In genomic region chr17:4772235-4772613, GRCh38 we compare ENCODE assay signal across 22 cellular contexts. TPM values are rescaled to one million over a fixed set of nuclear protein-coding genes. Genes with fewer than 3 reads are reported as not detected.
DNase-seq lines count a peak whose midpoint lies in the region; ATAC-seq and TF ChIP-seq lines count a peak whose summit lies in the region.
"Had no signal": no experiment of that assay in that cellular context is flagged by ENCODE, and none has a peak within 500 bp of the region (broad histone marks: within the 10 kb centered on the region; RNA-seq: fewer than 3 reads in every experiment).

No MANE protein-coding gene starts in this region.

- H3K36me3 ChIP-seq in BLaER1 (no peaks in the 10 kb centered on the region), right lobe of liver (no peaks in the 10 kb centered on the region)
- H3K36me3 ChIP-seq: heart right ventricle, ovary, sigmoid colon, tibial nerve, WERI-Rb-1 had no signal

- peak overlapping the region; percentile 73 for H3K4me2 ChIP-seq in BLaER1

- H3K27ac Mint-ChIP-seq in activated naive CD8-positive, alpha-beta T cell treated with anti-CD3 and anti-CD28 coated beads for 36 hours = no peak overlapping the region
- H3K27ac Mint-ChIP-seq: effector memory CD8-positive, alpha-beta T cell; naive B cell had no signal

- H3K27me3 Mint-ChIP-seq in activated naive CD8-positive, alpha-beta T cell treated with anti-CD3 and anti-CD28 coated beads for 36 hours = no peaks in the 10 kb centered on the region

- H3K4me1 ChIP-seq in BLaER1 (peaks cover 69% of the 10 kb centered on the region), right lobe of liver (peaks cover 0 to 16% (median 0%) of the 10 kb centered on the region in 4 donors)
- H3K4me1 ChIP-seq: sigmoid colon, tibial nerve had no signal

- no peak overlapping the region for H3K4me3 Mint-ChIP-seq in activated naive CD8-positive, alpha-beta T cell treated with anti-CD3 and anti-CD28 coated beads for 36 hours
- H3K4me3 Mint-ChIP-seq: central memory CD8-positive, alpha-beta T cell; naive B cell had no signal

- H3K9ac ChIP-seq in BLaER1 = no peak overlapping the region

- no peaks in the 10 kb centered on the region for H4K20me1 ChIP-seq in BLaER1

- DNase-seq in DMS 273 (lab: John Stamatoyannopoulos, UW; ENCODE audit: unreplicated experiment) (peak; percentile 80), SHP77 (lab: John Stamatoyannopoulos, UW) (peak; percentile 36 to 72), right lobe of liver (no peak), posterior vena cava (ENCODE audit: low spot score) (no peak)
- no peak for DNase-seq in activated naive CD8-positive, alpha-beta T cell treated with anti-CD3 and anti-CD28 coated beads for 36 hours
- DNase-seq: activated CD4-positive, alpha-beta T cell treated with anti-CD3 and anti-CD28 coated beads, Interleukin-2, amount 50 U/mL, for 48 hours; activated naive CD4-positive, alpha-beta T cell treated with Interleukin-2 at 50 U/mL for 16 hours; effector memory CD8-positive, alpha-beta T cell; heart right ventricle; naive B cell; NCI-H1048; ovary; sigmoid colon; stimulated activated naive CD4-positive, alpha-beta T cell treated with Interleukin-2 at 50 U/mL for 16 hours; WERI-Rb-1 had no signal

- H3K27me3 ChIP-seq in BLaER1 (no peaks in the 10 kb centered on the region), right lobe of liver (no peaks in the 10 kb centered on the region)
- H3K27me3 ChIP-seq: ovary had no signal

- no peak for TF ChIP-seq CTCF in right lobe of liver (IDR thresholded peaks at IDR 0.05)

- H3K9me3 Mint-ChIP-seq in activated naive CD8-positive, alpha-beta T cell treated with anti-CD3 and anti-CD28 coated beads for 36 hours = no peaks in the 10 kb centered on the region
- H3K9me3 Mint-ChIP-seq: central memory CD8-positive, alpha-beta T cell; effector memory CD8-positive, alpha-beta T cell; naive B cell had no signal

- H3K27ac ChIP-seq in BLaER1 (peak overlapping the region; percentile 81), right lobe of liver (peak overlapping the region; percentile 66 to 96 (median 88))
- H3K27ac ChIP-seq: heart right ventricle, ovary, sigmoid colon, WERI-Rb-1 had no signal

- no peaks in the 10 kb centered on the region for H3K36me3 Mint-ChIP-seq in activated naive CD8-positive, alpha-beta T cell treated with anti-CD3 and anti-CD28 coated beads for 36 hours
- H3K36me3 Mint-ChIP-seq: naive B cell had no signal

- TF ChIP-seq POLR2A in right lobe of liver (IDR thresholded peaks at IDR 0.05) = no peak

- H3K4me3 ChIP-seq in BLaER1 (no peak overlapping the region), right lobe of liver (peak overlapping the region; percentile 52 to 64 (median 53))
- H3K4me3 ChIP-seq: heart right ventricle, lung, ovary, sigmoid colon, tibial nerve had no signal

- 36% methylated on average over 8 of the region's 10 CpGs for WGBS in right lobe of liver (ENCODE audit: insufficient coverage, low coverage, low lambda C conversion rate, missing lambda C conversion rate)

- H3K9me3 ChIP-seq in BLaER1 (no peaks in the 10 kb centered on the region), right lobe of liver (no peaks in the 10 kb centered on the region)
- H3K9me3 ChIP-seq: heart right ventricle, ovary, sigmoid colon, tibial nerve had no signal

- H3K4me1 Mint-ChIP-seq in activated naive CD8-positive, alpha-beta T cell treated with anti-CD3 and anti-CD28 coated beads for 36 hours = peaks cover 7% of the 10 kb centered on the region

- intact Hi-C loops in right lobe of liver (cut with DNase I) (no loop called here), posterior vena cava (cut with DNase I) (no loop called here)

- ATAC-seq in right lobe of liver (peak in 3 of 4 donors; percentile 40 to 62 (median 60)), GM18873 (IDR thresholded peaks at IDR 0.05; ENCODE audit: low FRiP score, unreplicated experiment) (no peak)

RNA-seq across cellular contexts. Expression of gene TM4SF5, which starts 0.5 kb away (rescaled TPM):
- total RNA-seq in right lobe of liver = 100 to 1,000 TPM in 3 of 6 experiments, 10 to 100 TPM in 3; 67.1 to 215 (median 112) TPM
- not detected for total RNA-seq in posterior vena cava
- not detected for total RNA-seq in activated naive CD8-positive, alpha-beta T cell treated with anti-CD3 and anti-CD28 coated beads for 36 hours
- total RNA-seq: fibroblast of lung, heart right ventricle, lung, sigmoid colon, tibial nerve had no signal

RNA-seq across cellular contexts. Expression of gene VMO1, which starts 13.9 kb away (rescaled TPM):
- 10 to 100 TPM in 1 of 6 experiments, 1 to 10 TPM in 5; 3.5 to 12.3 (median 5.2) TPM for total RNA-seq in right lobe of liver
- total RNA-seq in posterior vena cava = 1 to 10 TPM; 2.1 to 3.4 TPM
- not detected for total RNA-seq in activated naive CD8-positive, alpha-beta T cell treated with anti-CD3 and anti-CD28 coated beads for 36 hours

RNA-seq across cellular contexts. Expression of gene GLTPD2, which starts 16.5 kb away (rescaled TPM):
- 10 to 100 TPM; 20.6 to 97.4 (median 60.9) TPM for total RNA-seq in right lobe of liver
- not detected for total RNA-seq in posterior vena cava
- total RNA-seq in activated naive CD8-positive, alpha-beta T cell treated with anti-CD3 and anti-CD28 coated beads for 36 hours = not detected
- total RNA-seq: fibroblast of lung; ovary; sigmoid colon; T-helper 1 cell treated with Interleukin-12 subunit alpha and Interleukin-12 subunit beta and Interleukin-4 antibody, amounts not matched to agents 30 ng/mL and 1 ng/mL, for 36 hours; tibial nerve had no signal

RNA-seq across cellular contexts. Expression of gene PSMB6, which starts 23.7 kb away (rescaled TPM):
- 100 to 1,000 TPM in 2 of 6 experiments, 10 to 100 TPM in 4; 68.8 to 136 (median 75.7) TPM for total RNA-seq in right lobe of liver
- 100 to 1,000 TPM in 1 of 2 donors, 10 to 100 TPM in 1; 87.5 to 103 TPM for total RNA-seq in posterior vena cava
- 100 to 1,000 TPM; 146 to 154 TPM for total RNA-seq in activated naive CD8-positive, alpha-beta T cell treated with anti-CD3 and anti-CD28 coated beads for 36 hours

Comparison
In these comparisons a context has a peak if more than half of its experiments do, and no peak if none do; other contexts are left out.
1. DNase-seq: peak in DMS 273 (single experiment) and SHP77 (2 of 2); none in right lobe of liver (0 of 3), posterior vena cava (single experiment) and activated naive CD8-positive, alpha-beta T cell treated with anti-CD3 and anti-CD28 coated beads for 36 hours (single experiment).
2. RNA of gene TM4SF5, which starts 0.5 kb away (total RNA-seq): 67.1 to 215 TPM in right lobe of liver; not detected in posterior vena cava and not detected in activated naive CD8-positive, alpha-beta T cell treated with anti-CD3 and anti-CD28 coated beads for 36 hours; every median in the first group is over 10 times any median in the second.
3. RNA of gene GLTPD2, which starts 16.5 kb away (total RNA-seq): 20.6 to 97.4 TPM in right lobe of liver; not detected in activated naive CD8-positive, alpha-beta T cell treated with anti-CD3 and anti-CD28 coated beads for 36 hours and not detected in posterior vena cava; every median in the first group is over 10 times any median in the second.